In the genomic region with DNA sequence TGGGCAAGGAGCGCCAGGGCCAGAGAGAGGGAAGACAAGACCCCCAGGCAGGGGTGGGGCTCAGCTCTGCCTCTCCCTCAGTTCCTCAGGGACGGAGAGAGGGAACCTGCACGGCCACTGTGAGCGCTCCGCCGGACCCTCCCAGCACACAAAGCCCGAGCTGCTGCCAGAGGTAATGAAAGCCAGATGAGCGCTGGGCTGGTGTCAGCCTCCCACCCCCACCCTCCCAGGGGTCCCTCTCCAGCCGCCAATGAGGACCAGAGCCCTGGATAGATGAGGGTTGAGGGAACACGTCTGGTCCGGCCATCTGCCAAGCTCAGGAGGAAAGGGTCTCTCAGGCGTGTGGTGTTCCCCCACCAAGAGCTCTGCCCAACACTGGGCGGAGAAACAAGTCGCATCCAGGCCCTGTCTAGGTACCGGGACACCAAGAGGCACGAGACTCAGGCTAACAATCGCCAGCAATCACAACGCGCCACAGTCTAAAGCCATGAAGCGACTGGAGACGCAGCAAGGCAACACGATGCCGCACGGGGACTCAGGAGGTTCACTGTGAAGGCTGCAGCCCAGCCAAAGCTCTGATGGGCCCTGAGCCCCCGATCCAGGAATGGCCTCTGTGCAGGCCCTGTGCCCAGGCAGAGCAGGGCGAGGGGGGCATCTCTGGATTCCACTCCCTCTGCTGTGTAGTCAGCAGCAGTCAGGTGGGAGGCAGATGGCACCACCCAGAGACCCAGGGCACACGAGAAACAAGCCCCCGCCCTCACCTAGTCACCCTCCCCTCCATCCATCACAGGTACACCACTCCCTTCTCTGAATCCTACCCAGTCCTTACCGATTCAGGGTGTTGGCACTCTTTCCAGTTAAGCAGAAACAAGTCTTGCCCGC, we compare ENCODE assay signal across 8 cellular contexts. TPM values are rescaled to one million over a fixed set of nuclear protein-coding genes. Genes with fewer than 3 reads are reported as not detected.
DNase-seq lines count a peak whose midpoint lies in the region; TF ChIP-seq lines count a peak whose summit lies in the region.

No MANE protein-coding gene starts in this region.

- no peak overlapping the region for H3K27ac ChIP-seq in HUES64 (ENCODE audit: low read depth, low read length)
- H3K27ac ChIP-seq in caudate nucleus (ENCODE audit: low read depth, low read length): peak overlapping the region; percentile 95
- H3K27ac ChIP-seq in vagina: peak overlapping the region; percentile 80

- H3K36me3 Mint-ChIP-seq in mesothelial cell of epicardium: no peaks in the 10 kb centered on the region

- DNase-seq in AG04449 (ENCODE audit: low read depth, low spot score) (no peak), caudate nucleus (lab: John Stamatoyannopoulos, UW) (peak in 35 of 61 donors; percentile 24 to 79 (median 52)), mesothelial cell of epicardium (ENCODE audit: low spot score in 2 of 2, unreplicated experiment in 2 of 2) (no peak), vagina (ENCODE audit: extremely low spot score in 2 of 2) (no peak), SW480 (ENCODE audit: low spot score) (no peak), occipital lobe (lab: John Stamatoyannopoulos, UW) (no peak), NCI-H2081 treated with DMSO at 0.1 percent for 48 hours (lab: John Stamatoyannopoulos, UW) (no peak)

- intact Hi-C loops in vagina (cut with DNase I): no loop called here

- H3K9me3 Mint-ChIP-seq in mesothelial cell of epicardium: no peaks in the 10 kb centered on the region

- H3K27me3 ChIP-seq in HUES64 (ENCODE audit: insufficient read depth, low read length) (peaks cover 33% of the 10 kb centered on the region), vagina (no peaks in the 10 kb centered on the region)

- TF ChIP-seq POLR2A in vagina (IDR thresholded peaks at IDR 0.05): no peak

- H3K9me3 ChIP-seq in HUES64 (ENCODE audit: insufficient read depth, low read depth, low read length): no peaks in the 10 kb centered on the region
- H3K9me3 ChIP-seq in vagina: no peaks in the 10 kb centered on the region

- 54% methylated on average over 29 of the region's 30 CpGs for WGBS in HUES64

- TF ChIP-seq CTCF in AG04449 (IDR thresholded peaks at IDR 0.05; ENCODE audit: insufficient read depth, low read length, missing control alignments): no peak
- no peak for TF ChIP-seq CTCF in mesothelial cell of epicardium (IDR thresholded peaks at IDR 0.05; ENCODE audit: unreplicated experiment)
- TF ChIP-seq CTCF in vagina (IDR thresholded peaks at IDR 0.05): no peak

- H3K27me3 Mint-ChIP-seq in mesothelial cell of epicardium (ENCODE audit: low read depth): no peaks in the 10 kb centered on the region

- H3K4me3 Mint-ChIP-seq in mesothelial cell of epicardium: peak overlapping the region; percentile 75

- peaks cover 54% of the 10 kb centered on the region for H3K4me1 Mint-ChIP-seq in mesothelial cell of epicardium

- peaks cover 14% of the 10 kb centered on the region; the same call in 1 of the 2 replicates for H3K4me1 ChIP-seq in HUES64 (ENCODE audit: insufficient read depth, low read length)
- H3K4me1 ChIP-seq in vagina: peaks cover 82% of the 10 kb centered on the region

- CTCF ChIA-PET in AG04449 (lab: Yijun Ruan, JAX): interaction anchor here (0.8 to 30.1 kb wide), 6 partner anchors 9 to 79 kb away, joined by 3 to 739 read pairs (median 7); no protein-coding TSS in a partner anchor

- peak overlapping the region; percentile 85 for H3K27ac Mint-ChIP-seq in mesothelial cell of epicardium

- peak overlapping the region; percentile 67 for H3K4me3 ChIP-seq in AG04449 (ENCODE audit: low read depth, low read length)
- H3K4me3 ChIP-seq in HUES64 (ENCODE audit: low read length): peak overlapping the region; percentile 67; the same call in 1 of the 2 replicates
- H3K4me3 ChIP-seq in vagina: peak overlapping the region; percentile 75 to 82

- H3K9ac ChIP-seq in HUES64 (ENCODE audit: low read depth, low read length): peak overlapping the region; percentile 0; the same call in 1 of the 2 replicates

- H3K36me3 ChIP-seq in HUES64 (ENCODE audit: insufficient read depth, low read length) (no peaks in the 10 kb centered on the region), vagina (no peaks in the 10 kb centered on the region)

- POLR2A ChIA-PET in AG04449 (lab: Yijun Ruan, JAX): interaction anchor here (1.0 kb wide), 1 partner anchor 14 kb away, joined by 3 read pairs; no protein-coding TSS in a partner anchor

RNA-seq across cellular contexts. Expression of gene RALGDS, which starts 1.3 kb away (rescaled TPM):
- polyA plus RNA-seq in HUES64 (2013, experiment 1 of 2): 16.8 TPM
- polyA plus RNA-seq in HUES64 (2013, experiment 2 of 2): 24.6 TPM
- total RNA-seq in mesothelial cell of epicardium: 78.9 to 83.5 TPM (median 82.9 TPM) in 3 replicates
- 85.0 TPM for total RNA-seq in vagina
- total RNA-seq in occipital lobe: 95.8 TPM

RNA-seq across cellular contexts. Expression of gene GBGT1, which starts 44.0 kb away (rescaled TPM):
- polyA plus RNA-seq in HUES64 (2013, experiment 1 of 2): 4.8 TPM
- 4.9 TPM for polyA plus RNA-seq in HUES64 (2013, experiment 2 of 2)
- total RNA-seq in mesothelial cell of epicardium (29.1 to 32.8 TPM (median 31.8 TPM) in 3 replicates), vagina (27.0 TPM), occipital lobe (8.1 TPM)

RNA-seq across cellular contexts. Expression of gene CEL, which starts 57.9 kb away (rescaled TPM):
- polyA plus RNA-seq in HUES64 (2013, experiment 1 of 2): 2.1 TPM
- polyA plus RNA-seq in HUES64 (2013, experiment 2 of 2): 2.0 TPM
- total RNA-seq in mesothelial cell of epicardium (4.3 to 5.0 TPM (median 4.6 TPM) in 3 replicates), vagina (0.74 TPM), occipital lobe (not detected)

Comparison
In these comparisons a context has a peak if more than half of its experiments do, and no peak if none do; other contexts are left out.
1. DNase-seq: peak in caudate nucleus (35 of 61); none in AG04449 (single experiment), mesothelial cell of epicardium (0 of 2), vagina (0 of 2), SW480 (single experiment), occipital lobe (single experiment) and NCI-H2081 treated with DMSO at 0.1 percent for 48 hours (single experiment).
2. Peak in every context shown above with its lines, with median percentiles within 50 percentile points of each other: H3K4me3 ChIP-seq.